8 cellular contexts compared by ENCODE assay signal in genomic region chr7:140229591-140230516, GRCh38. TPM values are rescaled to one million over a fixed set of nuclear protein-coding genes. Genes with fewer than 3 reads are reported as not detected.
DNase-seq lines count a peak whose midpoint lies in the region; ATAC-seq and TF ChIP-seq lines count a peak whose summit lies in the region.

No MANE protein-coding gene starts in this region.

- no peaks in the 10 kb centered on the region; the same call in 2 of the 3 replicates for H3K9me3 Mint-ChIP-seq in GM23338
- H3K9me3 Mint-ChIP-seq in effector memory CD8-positive, alpha-beta T cell = no peaks in the 10 kb centered on the region
- H3K9me3 Mint-ChIP-seq in nephron progenitor cell = no peaks in the 10 kb centered on the region

- H3K4me2 ChIP-seq in GM23338 = peak overlapping the region; percentile 96

- peaks cover 16% of the 10 kb centered on the region for H3K27me3 Mint-ChIP-seq in GM23338 (ENCODE audit: insufficient read depth, low read depth, poor library complexity)
- H3K27me3 Mint-ChIP-seq in effector memory CD8-positive, alpha-beta T cell = no peaks in the 10 kb centered on the region
- peaks cover 17% of the 10 kb centered on the region for H3K27me3 Mint-ChIP-seq in nephron progenitor cell (ENCODE audit: low read depth, poor library complexity)

- DNase-seq in GM23338 (ENCODE audit: low spot score) (peak; percentile 69), nephron progenitor cell (peak; percentile 48), thyroid gland (peak; percentile 10 to 12), nucleus accumbens (lab: John Stamatoyannopoulos, UW) (no peak), SKM-1 treated with dmso at 0.1 percent for 144 hours (lab: John Stamatoyannopoulos, UW; ENCODE audit: unreplicated experiment) (no peak)
- DNase-seq in activated CD4-positive, alpha-beta T cell treated with anti-CD3 and anti-CD28 coated beads, Interleukin-2, amount 50 U/mL, for 1 hour = peak; percentile 67
- peak; percentile 59 to 69 (median 60) for DNase-seq in effector memory CD8-positive, alpha-beta T cell

- peak overlapping the region; percentile 91 for H3K4me3 ChIP-seq in ACC112 (ENCODE audit: low read depth, low read length)
- peak overlapping the region; percentile 82 for H3K4me3 ChIP-seq in GM23338
- H3K4me3 ChIP-seq in thyroid gland (replicated peaks in 1 of 3) = peak overlapping the region in 2 of 3 donors; percentile 14 to 42

- H3K27me3 ChIP-seq in ACC112 (ENCODE audit: insufficient read depth, low read length) = no peaks in the 10 kb centered on the region
- peaks cover 14% of the 10 kb centered on the region for H3K27me3 ChIP-seq in GM23338 (ENCODE audit: insufficient read depth)
- no peaks in the 10 kb centered on the region for H3K27me3 ChIP-seq in thyroid gland

- peak overlapping the region; percentile 83 for H2AFZ ChIP-seq in ACC112 (ENCODE audit: low read length, unreplicated experiment)
- H2AFZ ChIP-seq in GM23338 = peak overlapping the region; percentile 96

- 12 to 17% methylated on average over 22 to 33 of the region's 44 CpGs for WGBS in thyroid gland, 2 donors

- intact Hi-C loops in thyroid gland (cut with DNase I) = no loop called here

- no peaks in the 10 kb centered on the region for H3K36me3 ChIP-seq in ACC112 (ENCODE audit: insufficient read depth, low read length)
- H3K36me3 ChIP-seq in GM23338 (ENCODE audit: insufficient read depth) = no peaks in the 10 kb centered on the region
- H3K36me3 ChIP-seq in thyroid gland = no peaks in the 10 kb centered on the region

- H3K27ac ChIP-seq in ACC112 (ENCODE audit: low read depth, low read length) (no peak overlapping the region), GM23338 (ENCODE audit: low read depth) (no peak overlapping the region), thyroid gland (no peak overlapping the region)

- H3K27ac Mint-ChIP-seq in GM23338 (no peak overlapping the region), nephron progenitor cell (no peak overlapping the region)
- H3K27ac Mint-ChIP-seq in effector memory CD8-positive, alpha-beta T cell = peak overlapping the region; percentile 97 to 100

- H3K36me3 Mint-ChIP-seq in GM23338 (ENCODE audit: low read depth) (no peaks in the 10 kb centered on the region), nephron progenitor cell (ENCODE audit: low read depth) (no peaks in the 10 kb centered on the region)
- peaks cover 29% of the 10 kb centered on the region for H3K36me3 Mint-ChIP-seq in effector memory CD8-positive, alpha-beta T cell (ENCODE audit: insufficient read depth)

- H3K4me1 Mint-ChIP-seq in GM23338 (peaks cover 17% of the 10 kb centered on the region), nephron progenitor cell (peaks cover 26% of the 10 kb centered on the region)
- peaks cover 31 to 42% of the 10 kb centered on the region in 2 donors for H3K4me1 Mint-ChIP-seq in effector memory CD8-positive, alpha-beta T cell (ENCODE audit: low read depth in 2 of 2)

- H3F3A ChIP-seq in GM23338 (replicated peaks; ENCODE audit: low read depth) = no peaks in the 10 kb centered on the region

- no peaks in the 10 kb centered on the region for H3K79me2 ChIP-seq in ACC112 (ENCODE audit: control insufficient read depth, insufficient read depth, low read length, unreplicated experiment)
- H3K79me2 ChIP-seq in GM23338 (replicated peaks; ENCODE audit: insufficient read depth) = no peaks in the 10 kb centered on the region

- H3K9me3 ChIP-seq in thyroid gland = no peaks in the 10 kb centered on the region

- no peaks in the 10 kb centered on the region for H3K9me2 ChIP-seq in GM23338 (ENCODE audit: insufficient read depth)

- TF ChIP-seq CTCF in GM23338 (conservative IDR thresholded peaks at IDR 0.05; ENCODE audit: low read depth in 2 of 2) (no peak), nephron progenitor cell (IDR thresholded peaks at IDR 0.05) (no peak), thyroid gland (IDR thresholded peaks at IDR 0.05) (no peak)

- peak overlapping the region; percentile 77 for H3K4me3 Mint-ChIP-seq in GM23338
- H3K4me3 Mint-ChIP-seq in effector memory CD8-positive, alpha-beta T cell = peak overlapping the region; percentile 88 to 92
- H3K4me3 Mint-ChIP-seq in nephron progenitor cell = peak overlapping the region; percentile 68

- no peaks in the 10 kb centered on the region for H4K20me1 ChIP-seq in GM23338 (replicated peaks; ENCODE audit: insufficient read depth)

- H3K4me1 ChIP-seq in ACC112 (ENCODE audit: control insufficient read depth, insufficient read depth, low read length, unreplicated experiment) (peaks cover 6% of the 10 kb centered on the region), GM23338 (ENCODE audit: insufficient read depth) (peaks cover 13% of the 10 kb centered on the region), thyroid gland (peaks cover 11 to 14% of the 10 kb centered on the region in 2 donors)

- no peak for TF ChIP-seq POLR2A in thyroid gland (IDR thresholded peaks at IDR 0.05)

- ATAC-seq in GM23338 = peak; percentile 25
- ATAC-seq in effector memory CD8-positive, alpha-beta T cell (replicated peaks) = peak; percentile 61

TF ChIP-seq in GM23338, 12 proteins besides CTCF, POLR2A, EP300 and RAD21 (continues in another document):
- TF ChIP-seq POLR2AphosphoS5 (IDR thresholded peaks at IDR 0.05; ENCODE audit: low read depth) (no peak; the same call in 1 of the 2 replicates), NANOG (IDR thresholded peaks at IDR 0.05; ENCODE audit: borderline replicate concordance) (no peak), JUNB (IDR thresholded peaks at IDR 0.05; ENCODE audit: unreplicated experiment) (no peak), EZH2 (IDR thresholded peaks at IDR 0.05; ENCODE audit: low read depth, unreplicated experiment) (no peak), STAT1 (IDR thresholded peaks at IDR 0.05; ENCODE audit: unreplicated experiment) (no peak), ZNF114 (CRISPR knock-in tag; IDR thresholded peaks at IDR 0.05) (no peak), ZNF331 (CRISPR knock-in tag; IDR thresholded peaks at IDR 0.05; ENCODE audit: low read depth) (no peak), EZH2phosphoT487 (IDR thresholded peaks at IDR 0.05; ENCODE audit: unreplicated experiment) (no peak), CREB1 (CRISPR knock-in tag; IDR thresholded peaks at IDR 0.05; ENCODE audit: low read depth) (no peak)
- TF ChIP-seq, protein P1, sequence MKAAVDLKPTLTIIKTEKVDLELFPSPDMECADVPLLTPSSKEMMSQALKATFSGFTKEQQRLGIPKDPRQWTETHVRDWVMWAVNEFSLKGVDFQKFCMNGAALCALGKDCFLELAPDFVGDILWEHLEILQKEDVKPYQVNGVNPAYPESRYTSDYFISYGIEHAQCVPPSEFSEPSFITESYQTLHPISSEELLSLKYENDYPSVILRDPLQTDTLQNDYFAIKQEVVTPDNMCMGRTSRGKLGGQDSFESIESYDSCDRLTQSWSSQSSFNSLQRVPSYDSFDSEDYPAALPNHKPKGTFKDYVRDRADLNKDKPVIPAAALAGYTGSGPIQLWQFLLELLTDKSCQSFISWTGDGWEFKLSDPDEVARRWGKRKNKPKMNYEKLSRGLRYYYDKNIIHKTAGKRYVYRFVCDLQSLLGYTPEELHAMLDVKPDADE (IDR thresholded peaks at IDR 0.05) = no peak
- TF ChIP-seq, protein P2, sequence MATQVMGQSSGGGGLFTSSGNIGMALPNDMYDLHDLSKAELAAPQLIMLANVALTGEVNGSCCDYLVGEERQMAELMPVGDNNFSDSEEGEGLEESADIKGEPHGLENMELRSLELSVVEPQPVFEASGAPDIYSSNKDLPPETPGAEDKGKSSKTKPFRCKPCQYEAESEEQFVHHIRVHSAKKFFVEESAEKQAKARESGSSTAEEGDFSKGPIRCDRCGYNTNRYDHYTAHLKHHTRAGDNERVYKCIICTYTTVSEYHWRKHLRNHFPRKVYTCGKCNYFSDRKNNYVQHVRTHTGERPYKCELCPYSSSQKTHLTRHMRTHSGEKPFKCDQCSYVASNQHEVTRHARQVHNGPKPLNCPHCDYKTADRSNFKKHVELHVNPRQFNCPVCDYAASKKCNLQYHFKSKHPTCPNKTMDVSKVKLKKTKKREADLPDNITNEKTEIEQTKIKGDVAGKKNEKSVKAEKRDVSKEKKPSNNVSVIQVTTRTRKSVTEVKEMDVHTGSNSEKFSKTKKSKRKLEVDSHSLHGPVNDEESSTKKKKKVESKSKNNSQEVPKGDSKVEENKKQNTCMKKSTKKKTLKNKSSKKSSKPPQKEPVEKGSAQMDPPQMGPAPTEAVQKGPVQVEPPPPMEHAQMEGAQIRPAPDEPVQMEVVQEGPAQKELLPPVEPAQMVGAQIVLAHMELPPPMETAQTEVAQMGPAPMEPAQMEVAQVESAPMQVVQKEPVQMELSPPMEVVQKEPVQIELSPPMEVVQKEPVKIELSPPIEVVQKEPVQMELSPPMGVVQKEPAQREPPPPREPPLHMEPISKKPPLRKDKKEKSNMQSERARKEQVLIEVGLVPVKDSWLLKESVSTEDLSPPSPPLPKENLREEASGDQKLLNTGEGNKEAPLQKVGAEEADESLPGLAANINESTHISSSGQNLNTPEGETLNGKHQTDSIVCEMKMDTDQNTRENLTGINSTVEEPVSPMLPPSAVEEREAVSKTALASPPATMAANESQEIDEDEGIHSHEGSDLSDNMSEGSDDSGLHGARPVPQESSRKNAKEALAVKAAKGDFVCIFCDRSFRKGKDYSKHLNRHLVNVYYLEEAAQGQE (IDR thresholded peaks at IDR 0.05; ENCODE audit: unreplicated experiment) = no peak

RNA-seq across cellular contexts. Expression of gene KDM7A, which starts 53.1 kb away (rescaled TPM):
- 9.4 and 10.8 TPM in 2 replicates for total RNA-seq in GM23338 (2014; rRNA removed; shearing (Covaris generic))
- 2.0 and 2.3 TPM in 2 replicates for polyA plus RNA-seq in GM23338 (2016; fragmentation: Nextera tagmentation; extraction: Ambion mirVana)
- 10 to 100 TPM; 11.1 to 29.8 (median 20.7) TPM for total RNA-seq in thyroid gland

Comparison
In these comparisons a context has a peak if more than half of its experiments do, and no peak if none do; other contexts are left out.
1. H3K4me3 ChIP-seq: peak in every context shown above with its lines; median percentile 91 in ACC112; 82 in GM23338; 28 in thyroid gland.
2. DNase-seq: peak in GM23338 (single experiment), activated CD4-positive, alpha-beta T cell treated with anti-CD3 and anti-CD28 coated beads, Interleukin-2, amount 50 U/mL, for 1 hour (single experiment), effector memory CD8-positive, alpha-beta T cell (3 of 3), nephron progenitor cell (single experiment) and thyroid gland (2 of 2); none in nucleus accumbens (0 of 56) and SKM-1 treated with dmso at 0.1 percent for 144 hours (single experiment).
3. H3K27ac Mint-ChIP-seq: peak in effector memory CD8-positive, alpha-beta T cell (2 of 2); none in GM23338 (single experiment) and nephron progenitor cell (single experiment).
4. Peak in every context shown above with its lines, with median percentiles within 50 percentile points of each other: H3K4me3 Mint-ChIP-seq.